ENCODE assay signal across 20 cellular contexts in the genomic region with DNA sequence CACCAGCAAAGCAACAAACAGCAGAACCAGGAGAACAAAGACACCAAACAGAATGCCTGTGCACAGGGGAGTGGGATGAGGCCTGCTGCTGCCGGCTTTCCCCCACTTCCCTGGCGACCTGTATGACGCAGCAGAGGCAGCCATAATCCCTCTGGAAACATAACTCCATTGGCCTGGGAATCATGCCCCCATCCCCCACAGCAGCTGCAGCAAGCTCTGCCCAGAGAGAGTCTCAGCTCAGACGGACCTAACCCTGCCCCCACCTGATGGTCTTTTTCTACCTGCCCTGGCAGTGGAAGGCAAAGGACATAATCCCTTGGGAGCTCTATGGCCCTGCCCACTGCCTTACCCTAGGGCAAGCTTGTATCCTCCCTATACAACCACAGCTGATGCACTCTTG.
"Had no signal": no experiment of that assay in that cellular context is flagged by ENCODE, and none has a peak within 500 bp of the region (broad histone marks: within the 10 kb centered on the region; RNA-seq: fewer than 3 reads in every experiment).

No MANE protein-coding gene starts in this region.

- H3K27me3 ChIP-seq: adrenal gland, gastroesophageal sphincter, heart left ventricle, left lung, suprapubic skin, transverse colon, vagina had no signal

- DNase-seq: activated CD4-positive, alpha-beta T cell treated with anti-CD3 and anti-CD28 coated beads for 36 hours; activated CD4-positive, alpha-beta T cell treated with anti-CD3 and anti-CD28 coated beads, Interleukin-2, amount 50 U/mL, for 48 hours; activated gamma-delta T cell; adrenal gland; cerebellar nuclear complex; cortex of kidney; heart left ventricle; left lung; midbrain; psoas muscle; right cardiac atrium; stimulated activated CD4-positive, alpha-beta T cell treated with anti-CD3 and anti-CD28 coated beads, Interleukin-4, amount 100 ng/mL, for 1 hour; stimulated activated naive CD8-positive, alpha-beta T cell treated with anti-CD3 and anti-CD28 coated beads, Interleukin-15, amount 100 ng/mL, for 72 hours; transverse colon had no signal

- ATAC-seq: activated CD4-positive, alpha-beta T cell treated with anti-CD3 and anti-CD28 coated beads for 36 hours; gastroesophageal sphincter; heart left ventricle; left lung; psoas muscle; right cardiac atrium; stimulated activated naive CD8-positive, alpha-beta T cell treated with anti-CD3 and anti-CD28 coated beads, Interleukin-15, amount 100 ng/mL, for 72 hours had no signal

- H3K27ac Mint-ChIP-seq: activated CD4-positive, alpha-beta T cell treated with anti-CD3 and anti-CD28 coated beads for 36 hours; activated naive CD4-positive, alpha-beta T cell treated with anti-CD3 and anti-CD28 coated beads, Interleukin-2, amount 50 U/mL, for 24 hours; stimulated activated naive CD8-positive, alpha-beta T cell treated with anti-CD3 and anti-CD28 coated beads, Interleukin-15, amount 100 ng/mL, for 72 hours had no signal

- H3K4me3 ChIP-seq: adrenal gland, gastroesophageal sphincter, heart left ventricle, left lung, psoas muscle, smooth muscle cell, suprapubic skin, transverse colon, vagina had no signal

- FAIRE-seq: bronchial epithelial cell had no signal

- H3K27ac ChIP-seq: adrenal gland, gastroesophageal sphincter, heart left ventricle, left lung, psoas muscle, suprapubic skin, transverse colon, vagina had no signal

- H3K4me1 ChIP-seq: adrenal gland, gastroesophageal sphincter, heart left ventricle, left lung, psoas muscle, suprapubic skin, transverse colon, vagina had no signal

- H3K4me2 ChIP-seq: smooth muscle cell had no signal

- H3K9me3 ChIP-seq: adrenal gland, left lung, suprapubic skin, vagina had no signal

- H3K36me3 ChIP-seq: adrenal gland, gastroesophageal sphincter, heart left ventricle, left lung, suprapubic skin, transverse colon, vagina had no signal

- H3K4me3 Mint-ChIP-seq: activated CD4-positive, alpha-beta T cell treated with anti-CD3 and anti-CD28 coated beads for 36 hours; activated naive CD4-positive, alpha-beta T cell treated with anti-CD3 and anti-CD28 coated beads, Interleukin-2, amount 50 U/mL, for 24 hours; stimulated activated naive CD8-positive, alpha-beta T cell treated with anti-CD3 and anti-CD28 coated beads, Interleukin-15, amount 100 ng/mL, for 72 hours had no signal

- H3K4me1 Mint-ChIP-seq: activated CD4-positive, alpha-beta T cell treated with anti-CD3 and anti-CD28 coated beads for 36 hours; activated naive CD4-positive, alpha-beta T cell treated with anti-CD3 and anti-CD28 coated beads, Interleukin-2, amount 50 U/mL, for 24 hours; stimulated activated naive CD8-positive, alpha-beta T cell treated with anti-CD3 and anti-CD28 coated beads, Interleukin-15, amount 100 ng/mL, for 72 hours had no signal
